28 cellular contexts compared by ENCODE assay signal in genomic region chr15:83322061-83322460, GRCh38. TPM values are rescaled to one million over a fixed set of nuclear protein-coding genes. Genes with fewer than 3 reads are reported as not detected.
A peak's percentile ranks its signal among the peaks of the same experiment; 100 is the strongest.
DNase-seq lines count a peak whose midpoint lies in the region; ATAC-seq, FAIRE-seq and TF ChIP-seq lines count a peak whose summit lies in the region.
"Had no signal": no experiment of that assay in that cellular context is flagged by ENCODE, and none has a peak within 500 bp of the region (broad histone marks: within the 10 kb centered on the region; RNA-seq: fewer than 3 reads in every experiment).

No MANE protein-coding gene starts in this region.

- no peaks in the 10 kb centered on the region for H3K27me3 ChIP-seq in bronchial epithelial cell (ENCODE audit: control insufficient read depth, insufficient read depth, low read length)
- no peaks in the 10 kb centered on the region for H3K27me3 ChIP-seq in keratinocyte (ENCODE audit: control insufficient read depth, extremely low read depth, insufficient read depth, low read length)
- H3K27me3 ChIP-seq: BLaER1 treated with 17β-estradiol and CSF1 and Interleukin-3, amounts not matched to agents 10 nM and 100 nM; cardiac muscle cell; pancreas; Peyer's patch; sigmoid colon had no signal

- no peaks in the 10 kb centered on the region for H3K79me2 ChIP-seq in keratinocyte (ENCODE audit: control insufficient read depth, insufficient read depth, low read length)

- H3K4me3 ChIP-seq in bronchial epithelial cell (ENCODE audit: low read depth, low read length), result no peak overlapping the region
- H3K4me3 ChIP-seq in keratinocyte (ENCODE audit: control insufficient read depth in 2 of 3, extremely low read depth in 1 of 3, insufficient read depth in 2 of 3, low read depth in 1 of 3, low read length in 3 of 3), result peak overlapping the region in 2 of 3 experiments; percentile 11 to 22
- H3K4me3 ChIP-seq: BLaER1 treated with 17β-estradiol and CSF1 and Interleukin-3, amounts not matched to agents 10 nM and 100 nM; cardiac muscle cell; pancreas; Peyer's patch; sigmoid colon had no signal

- TF ChIP-seq CTCF in bronchial epithelial cell (IDR thresholded peaks at IDR 0.05; ENCODE audit: insufficient read depth, low read length, severe bottlenecking) (no peak), keratinocyte (optimal IDR thresholded peaks at IDR 0.05 in 1 of 3, IDR thresholded peaks at IDR 0.05 in 1 of 3, conservative IDR thresholded peaks at IDR 0.05 in 1 of 3; ENCODE audit: extremely low read depth in 1 of 3, insufficient read depth in 2 of 3, low read length in 3 of 3) (no peak)

- peak; percentile 67 for DNase-seq in EH (ENCODE audit: low read depth)
- peak; percentile 78 to 94 for DNase-seq in NCI-H524 (lab: John Stamatoyannopoulos, UW)
- DNase-seq in bronchial epithelial cell (ENCODE audit: low read depth), result peak; percentile 90
- peak; percentile 54 for DNase-seq in keratinocyte (ENCODE audit: low read depth, low spot score)
- no peak for DNase-seq in AML-193 (lab: John Stamatoyannopoulos, UW)
- DNase-seq in stimulated activated CD8-positive, alpha-beta memory T cell treated with anti-CD3 and anti-CD28 coated beads, Interleukin-4, amount 100 ng/mL, for 48 hours, result no peak
- DNase-seq: activated CD4-positive, alpha-beta T cell treated with anti-CD3 and anti-CD28 coated beads for 1 hour; activated naive CD8-positive, alpha-beta T cell treated with anti-CD3 and anti-CD28 coated beads for 36 hours; Calu3; left ventricle myocardium superior; NCI-H1436 treated with DMSO at 0.1 percent for 48 hours; NCI-H2171; NCI-H774; pancreas; Peyer's patch; sigmoid colon; stimulated activated naive CD8-positive, alpha-beta T cell treated with anti-CD3 and anti-CD28 coated beads, Interleukin-15, amount 100 ng/mL, for 72 hours; T1000 had no signal

- H3K36me3 ChIP-seq in bronchial epithelial cell (ENCODE audit: control insufficient read depth, insufficient read depth, low read length) (no peaks in the 10 kb centered on the region), keratinocyte (ENCODE audit: control insufficient read depth in 2 of 2, extremely low read depth in 1 of 2, insufficient read depth in 2 of 2, low read length in 2 of 2) (no peaks in the 10 kb centered on the region)
- H3K36me3 ChIP-seq: BLaER1 treated with 17β-estradiol and CSF1 and Interleukin-3, amounts not matched to agents 10 nM and 100 nM; cardiac muscle cell; pancreas; Peyer's patch; sigmoid colon had no signal

- no peaks in the 10 kb centered on the region for H4K20me1 ChIP-seq in keratinocyte (ENCODE audit: control insufficient read depth, extremely low read depth, insufficient read depth, low read length)
- H4K20me1 ChIP-seq: BLaER1 treated with 17β-estradiol and CSF1 and Interleukin-3, amounts not matched to agents 10 nM and 100 nM had no signal

- H3K4me1 ChIP-seq in keratinocyte (ENCODE audit: control insufficient read depth, extremely low read depth, insufficient read depth, low read length), result peaks cover 55% of the 10 kb centered on the region
- H3K4me1 ChIP-seq: pancreas, Peyer's patch, sigmoid colon had no signal

- peak overlapping the region; percentile 53 for H3K9ac ChIP-seq in keratinocyte (ENCODE audit: control insufficient read depth, extremely low read depth, insufficient read depth, low read length)
- H3K9ac ChIP-seq: BLaER1 treated with 17β-estradiol and CSF1 and Interleukin-3, amounts not matched to agents 10 nM and 100 nM had no signal

- no peak for FAIRE-seq in bronchial epithelial cell (lab: Jason Lieb, UNC)
- peak; percentile 95 for FAIRE-seq in keratinocyte (lab: Jason Lieb, UNC)
- FAIRE-seq: A204.1, G401.6, HepG2, pancreas had no signal

- peak overlapping the region; percentile 1 for H2AFZ ChIP-seq in keratinocyte (ENCODE audit: control insufficient read depth, low read length)

- H3K27ac ChIP-seq in keratinocyte (ENCODE audit: control insufficient read depth, insufficient read depth, low read length), result peak overlapping the region; percentile 81
- H3K27ac ChIP-seq: BLaER1 treated with 17β-estradiol and CSF1 and Interleukin-3, amounts not matched to agents 10 nM and 100 nM; cardiac muscle cell; pancreas; Peyer's patch; sigmoid colon had no signal

- H3K9me1 ChIP-seq in keratinocyte (ENCODE audit: control insufficient read depth, extremely low read depth, insufficient read depth, low read length), result no peaks in the 10 kb centered on the region

- dilution Hi-C loops in keratinocyte (cut with MboI; ENCODE audit: extremely low pct_ligation_motif_present, low sequenced_read_pairs), result no loop called here

- no peaks in the 10 kb centered on the region for H3K9me3 ChIP-seq in keratinocyte (ENCODE audit: control insufficient read depth, low read depth, low read length)
- H3K9me3 ChIP-seq: pancreas, Peyer's patch, sigmoid colon had no signal

- H3K4me2 ChIP-seq in keratinocyte (ENCODE audit: control insufficient read depth, extremely low read depth, insufficient read depth, low read depth, low read length), result peak overlapping the region; percentile 53
- H3K4me2 ChIP-seq: BLaER1 treated with 17β-estradiol and CSF1 and Interleukin-3, amounts not matched to agents 10 nM and 100 nM had no signal

- ATAC-seq in HG03045 (IDR thresholded peaks at IDR 0.05; ENCODE audit: unreplicated experiment) (no peak), GM21447 (IDR thresholded peaks at IDR 0.05; ENCODE audit: unreplicated experiment) (no peak)
- ATAC-seq: HepG2; left ventricle myocardium superior; pancreas; stimulated activated naive CD8-positive, alpha-beta T cell treated with anti-CD3 and anti-CD28 coated beads, Interleukin-15, amount 100 ng/mL, for 72 hours had no signal

RNA-seq across cellular contexts. Expression of gene BNC1, which starts 37.6 kb away (rescaled TPM):
- total RNA-seq in bronchial epithelial cell, result 37.6 and 74.2 TPM in 2 replicates
- 109 to 182 TPM (median 137 TPM) in 3 replicates for polyA plus RNA-seq in keratinocyte
- polyA plus RNA-seq in keratinocyte (2011; ENCODE audit: low read depth), result 17.3 TPM
- 94.9 and 129 TPM in 2 replicates for polyA plus RNA-seq in keratinocyte (2011; cell fraction: cytosol; rRNA removed)
- polyA plus RNA-seq in keratinocyte (2011; cell fraction: nucleus; rRNA removed), result 186 and 215 TPM in 2 replicates
- polyA plus RNA-seq in keratinocyte (2012; ENCODE audit: low replicate concordance), result 41.1 and 106 TPM in 2 replicates
- 161 to 227 TPM (median 203 TPM) in 3 replicates for polyA minus RNA-seq in keratinocyte
- 103 TPM for polyA minus RNA-seq in keratinocyte (2011; cell fraction: cytosol; rRNA and poly(A)+ RNA removed)
- polyA minus RNA-seq in keratinocyte (2011; cell fraction: nucleus; rRNA and poly(A)+ RNA removed), result 117 and 228 TPM in 2 replicates
- total RNA-seq: activated CD8-positive, alpha-beta memory T cell treated with anti-CD3 and anti-CD28 coated beads for 36 hours; activated naive CD8-positive, alpha-beta T cell treated with anti-CD3 and anti-CD28 coated beads for 36 hours; activated T-helper 1 cell treated with anti-CD3 and anti-CD28 coated beads, Interleukin-12 subunit alpha, Interleukin-12 subunit beta, Interleukin-2, Interleukin-4 antibody, amounts not matched to agents 30 ng/mL and 10 ng/mL and 1 ng/mL, durations not matched to agents 14 hours and 24 hours and 36 hours; Calu3; H4; HepG2; Peyer's patch had no signal
- polyA plus RNA-seq: HepG2 had no signal

Comparison
In these comparisons a context has a peak if more than half of its experiments do, and no peak if none do; other contexts are left out.
1. DNase-seq: peak in EH (single experiment), NCI-H524 (2 of 2), bronchial epithelial cell (single experiment) and keratinocyte (single experiment); none in AML-193 (0 of 2) and stimulated activated CD8-positive, alpha-beta memory T cell treated with anti-CD3 and anti-CD28 coated beads, Interleukin-4, amount 100 ng/mL, for 48 hours (single experiment).